Comparison of ENCODE assay signal across 10 cellular contexts in genomic region chr1:55150880-55151582, GRCh38.
DNase-seq lines count a peak whose midpoint lies in the region; ATAC-seq lines count a peak whose summit lies in the region.
"Had no signal": no experiment of that assay in that cellular context is flagged by ENCODE, and none has a peak within 500 bp of the region (broad histone marks: within the 10 kb centered on the region; RNA-seq: fewer than 3 reads in every experiment).

No MANE protein-coding gene starts in this region.

- no peak for DNase-seq in activated T-cell treated with anti-CD3 and anti-CD28 coated beads, Interleukin-2, amount 50 U/mL, for 24 hours
- no peak for DNase-seq in activated T-cell treated with anti-CD3 and anti-CD28 coated beads, Interleukin-2, amount 50 U/mL, for 1 hour
- DNase-seq in stimulated activated naive CD8-positive, alpha-beta T cell treated with anti-CD3 and anti-CD28 coated beads, Interleukin-15, Interleukin-2, amounts not matched to agents 100 U/mL and 50 U/mL, for 24 hours: no peak
- DNase-seq in LoVo (ENCODE audit: low spot score) (no peak), NCI-H1105 treated with DMSO at 0.1 percent for 48 hours (lab: John Stamatoyannopoulos, UW) (no peak), NCI-H1930 (lab: John Stamatoyannopoulos, UW) (no peak)
- DNase-seq: AML-193 had no signal

- H3K36me3 Mint-ChIP-seq in activated T-cell treated with anti-CD3 and anti-CD28 coated beads, Interleukin-2, amount 50 U/mL, for 24 hours (ENCODE audit: low read depth): peaks cover 81% of the 10 kb centered on the region
- H3K36me3 Mint-ChIP-seq in activated T-helper 17 cell treated with anti-CD3 and anti-CD28 coated beads, Interleukin-2, amount 50 U/mL, for 72 hours (ENCODE audit: low read depth): peaks cover 74% of the 10 kb centered on the region

- H3K9me3 Mint-ChIP-seq in activated T-cell treated with anti-CD3 and anti-CD28 coated beads, Interleukin-2, amount 50 U/mL, for 24 hours: no peaks in the 10 kb centered on the region
- no peaks in the 10 kb centered on the region for H3K9me3 Mint-ChIP-seq in activated T-helper 17 cell treated with anti-CD3 and anti-CD28 coated beads, Interleukin-2, amount 50 U/mL, for 72 hours

- peak; percentile 61 for ATAC-seq in HG03060 (IDR thresholded peaks at IDR 0.05; ENCODE audit: low read depth, unreplicated experiment)
- peak; percentile 96 for ATAC-seq in activated T-helper 17 cell treated with anti-CD3 and anti-CD28 coated beads, Interleukin-2, amount 50 U/mL, for 72 hours (replicated peaks)
- peak; percentile 83 for ATAC-seq in stimulated activated naive CD8-positive, alpha-beta T cell treated with anti-CD3 and anti-CD28 coated beads, Interleukin-15, Interleukin-2, amounts not matched to agents 100 U/mL and 50 U/mL, for 24 hours
- ATAC-seq: HCT116 had no signal

- peaks cover 38% of the 10 kb centered on the region for H3K4me1 Mint-ChIP-seq in activated T-cell treated with anti-CD3 and anti-CD28 coated beads, Interleukin-2, amount 50 U/mL, for 24 hours (ENCODE audit: low read depth)
- peaks cover 13% of the 10 kb centered on the region for H3K4me1 Mint-ChIP-seq in activated T-helper 17 cell treated with anti-CD3 and anti-CD28 coated beads, Interleukin-2, amount 50 U/mL, for 72 hours

- H3K27me3 Mint-ChIP-seq in activated T-cell treated with anti-CD3 and anti-CD28 coated beads, Interleukin-2, amount 50 U/mL, for 24 hours: no peaks in the 10 kb centered on the region
- no peaks in the 10 kb centered on the region for H3K27me3 Mint-ChIP-seq in activated T-helper 17 cell treated with anti-CD3 and anti-CD28 coated beads, Interleukin-2, amount 50 U/mL, for 72 hours

- peak overlapping the region; percentile 45 for H3K4me3 Mint-ChIP-seq in activated T-cell treated with anti-CD3 and anti-CD28 coated beads, Interleukin-2, amount 50 U/mL, for 24 hours
- peak overlapping the region; percentile 74 for H3K4me3 Mint-ChIP-seq in activated T-helper 17 cell treated with anti-CD3 and anti-CD28 coated beads, Interleukin-2, amount 50 U/mL, for 72 hours

- peak overlapping the region; percentile 94 for H3K27ac Mint-ChIP-seq in activated T-cell treated with anti-CD3 and anti-CD28 coated beads, Interleukin-2, amount 50 U/mL, for 24 hours
- H3K27ac Mint-ChIP-seq in activated T-helper 17 cell treated with anti-CD3 and anti-CD28 coated beads, Interleukin-2, amount 50 U/mL, for 72 hours: peak overlapping the region; percentile 88
